ENCODE assay signal across 27 cellular contexts in genomic region chr7:98837632-98837972, GRCh38. TPM values are rescaled to one million over a fixed set of nuclear protein-coding genes. Genes with fewer than 3 reads are reported as not detected.
"Had no signal": no experiment of that assay in that cellular context is flagged by ENCODE, and none has a peak within 500 bp of the region (broad histone marks: within the 10 kb centered on the region; RNA-seq: fewer than 3 reads in every experiment).

No MANE protein-coding gene starts in this region.

- H3K27me3 ChIP-seq: ovary, thyroid gland had no signal

- H3K4me3 ChIP-seq: gastroesophageal sphincter, heart right ventricle, left lung, mucosa of descending colon, ovary, smooth muscle cell, stomach, thyroid gland had no signal

- H3K4me1 Mint-ChIP-seq: stimulated activated effector memory CD8-positive, alpha-beta T cell treated with anti-CD3 and anti-CD28 coated beads, Interleukin-12 subunit alpha, Interleukin-12 subunit beta, amount 100 ng/mL, for 72 hours had no signal

- H3K27ac ChIP-seq: gastroesophageal sphincter, heart right ventricle, left lung, ovary, stomach, thyroid gland had no signal

- DNase-seq: cortex of kidney; effector memory CD8-positive, alpha-beta T cell; heart right ventricle; hippocampal formation; left cardiac atrium; left lung; mesenchymal stem cell; naive B cell; occipital lobe; ovary; stimulated activated CD4-positive, alpha-beta T cell treated with anti-CD3 and anti-CD28 coated beads, Interleukin-12 subunit alpha, Interleukin-12 subunit beta, amount 100 ng/mL, for 4 hours; stimulated activated CD4-positive, alpha-beta T cell treated with anti-CD3 and anti-CD28 coated beads, Interleukin-1b, Interleukin-23, amount 100 ng/mL, for 48 hours; stimulated activated CD4-positive, alpha-beta T cell treated with anti-CD3 and anti-CD28 coated beads, Interleukin-4, amount 100 ng/mL, for 1 hour; stimulated activated naive CD4-positive, alpha-beta T cell treated with Interleukin-2 at 50 U/mL for 16 hours; stomach; thyroid gland; trophoblast cell had no signal

- H3K4me1 ChIP-seq: thyroid gland had no signal

- ATAC-seq: effector memory CD8-positive, alpha-beta T cell; gastroesophageal sphincter; left lung; mucosa of descending colon; natural killer cell treated with Interleukin-12 subunit alpha and Interleukin-12 subunit beta and Interleukin-15 and Interleukin-18, amount 100 ng/mL, for 72 hours; sciatic nerve had no signal

- H3K27ac Mint-ChIP-seq: effector memory CD8-positive, alpha-beta T cell; natural killer cell treated with Interleukin-12 subunit alpha and Interleukin-12 subunit beta and Interleukin-15 and Interleukin-18, amount 100 ng/mL, for 72 hours; stimulated activated effector memory CD8-positive, alpha-beta T cell treated with anti-CD3 and anti-CD28 coated beads, Interleukin-12 subunit alpha, Interleukin-12 subunit beta, amount 100 ng/mL, for 72 hours had no signal

- H3K36me3 Mint-ChIP-seq: mesothelial cell of epicardium; naive B cell; natural killer cell treated with Interleukin-12 subunit alpha and Interleukin-12 subunit beta and Interleukin-15 and Interleukin-18, amount 100 ng/mL, for 72 hours; stimulated activated effector memory CD8-positive, alpha-beta T cell treated with anti-CD3 and anti-CD28 coated beads, Interleukin-12 subunit alpha, Interleukin-12 subunit beta, amount 100 ng/mL, for 72 hours had no signal

- H3K4me2 ChIP-seq: smooth muscle cell had no signal

- H3K9me3 Mint-ChIP-seq: effector memory CD8-positive, alpha-beta T cell; mesothelial cell of epicardium; naive B cell; natural killer cell treated with Interleukin-12 subunit alpha and Interleukin-12 subunit beta and Interleukin-15 and Interleukin-18, amount 100 ng/mL, for 72 hours; stimulated activated effector memory CD8-positive, alpha-beta T cell treated with anti-CD3 and anti-CD28 coated beads, Interleukin-12 subunit alpha, Interleukin-12 subunit beta, amount 100 ng/mL, for 72 hours had no signal

- H3K9me3 ChIP-seq: gastroesophageal sphincter, heart right ventricle, left lung, mucosa of descending colon, ovary, stomach, thyroid gland had no signal

- H3K36me3 ChIP-seq: gastroesophageal sphincter, heart right ventricle, left lung, ovary, stomach, thyroid gland had no signal

- H3K4me3 Mint-ChIP-seq: effector memory CD8-positive, alpha-beta T cell; mesothelial cell of epicardium; naive B cell; natural killer cell treated with Interleukin-12 subunit alpha and Interleukin-12 subunit beta and Interleukin-15 and Interleukin-18, amount 100 ng/mL, for 72 hours; stimulated activated effector memory CD8-positive, alpha-beta T cell treated with anti-CD3 and anti-CD28 coated beads, Interleukin-12 subunit alpha, Interleukin-12 subunit beta, amount 100 ng/mL, for 72 hours had no signal

RNA-seq across cellular contexts. Expression of gene TMEM130, which starts 32.2 kb away (rescaled TPM):
- total RNA-seq: dermis microvascular lymphatic vessel endothelial cell; lung microvascular endothelial cell; natural killer cell treated with Interleukin-12 subunit alpha and Interleukin-12 subunit beta and Interleukin-15 and Interleukin-18, amount 100 ng/mL, for 72 hours; subcutaneous adipose tissue had no signal
